1 cellular context compared by ENCODE assay signal in the genomic region with DNA sequence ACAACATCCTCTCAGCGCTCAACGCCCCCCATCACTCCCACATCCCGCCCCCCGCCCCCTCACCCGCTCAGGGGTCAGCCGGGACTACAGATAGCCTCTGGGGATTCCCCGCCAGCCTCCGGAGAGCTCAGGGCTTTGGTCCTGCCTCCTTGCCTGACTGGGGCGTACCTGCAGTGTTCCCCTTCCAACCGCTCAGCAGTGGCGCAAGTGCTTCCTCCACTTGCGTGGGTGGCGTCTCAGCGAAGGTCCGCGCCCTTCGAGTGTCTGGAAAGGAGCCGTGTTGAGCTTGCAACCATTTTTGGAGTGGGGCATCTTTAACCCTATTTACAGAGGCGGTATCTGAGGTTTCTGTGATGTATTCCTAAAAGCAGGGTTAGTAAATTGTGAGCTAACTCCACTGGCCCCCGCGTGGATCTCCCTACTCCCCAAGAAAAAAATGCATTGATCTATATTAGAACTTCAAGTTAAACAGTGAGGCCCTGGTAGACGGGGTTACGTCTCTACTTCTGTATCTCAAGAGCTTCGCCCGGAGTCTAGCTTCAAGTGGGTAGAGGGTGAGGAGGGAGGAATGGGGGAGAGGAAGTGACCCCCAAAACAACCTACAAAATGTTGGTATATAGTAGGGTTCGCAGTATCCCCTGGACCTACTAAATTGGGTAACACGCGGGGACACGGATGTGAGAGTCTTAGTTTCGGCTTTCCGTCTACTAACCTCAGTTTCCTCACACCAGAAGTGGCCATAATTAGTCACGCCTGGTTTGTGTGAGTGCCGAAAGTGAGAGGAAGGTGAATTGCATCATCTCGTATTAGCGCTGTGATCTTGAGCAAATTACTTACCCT.
TF ChIP-seq lines count a peak whose summit lies in the region.

No MANE protein-coding gene starts in this region.

TF ChIP-seq in SK-N-SH treated with all-trans-retinoic acid at 6 μM for 48 hours, 23 proteins besides CTCF, POLR2A, EP300 and RAD21 (continued from another document):
- TF ChIP-seq, protein P1, sequence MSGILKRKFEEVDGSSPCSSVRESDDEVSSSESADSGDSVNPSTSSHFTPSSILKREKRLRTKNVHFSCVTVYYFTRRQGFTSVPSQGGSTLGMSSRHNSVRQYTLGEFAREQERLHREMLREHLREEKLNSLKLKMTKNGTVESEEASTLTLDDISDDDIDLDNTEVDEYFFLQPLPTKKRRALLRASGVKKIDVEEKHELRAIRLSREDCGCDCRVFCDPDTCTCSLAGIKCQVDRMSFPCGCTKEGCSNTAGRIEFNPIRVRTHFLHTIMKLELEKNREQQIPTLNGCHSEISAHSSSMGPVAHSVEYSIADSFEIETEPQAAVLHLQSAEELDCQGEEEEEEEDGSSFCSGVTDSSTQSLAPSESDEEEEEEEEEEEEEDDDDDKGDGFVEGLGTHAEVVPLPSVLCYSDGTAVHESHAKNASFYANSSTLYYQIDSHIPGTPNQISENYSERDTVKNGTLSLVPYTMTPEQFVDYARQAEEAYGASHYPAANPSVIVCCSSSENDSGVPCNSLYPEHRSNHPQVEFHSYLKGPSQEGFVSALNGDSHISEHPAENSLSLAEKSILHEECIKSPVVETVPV (CRISPR knock-in tag; IDR thresholded peaks at IDR 0.05): no peak
- no peak for TF ChIP-seq TCF4 (CRISPR knock-in tag; IDR thresholded peaks at IDR 0.05; ENCODE audit: borderline replicate concordance)
